Comparison of ENCODE assay signal across 29 cellular contexts in the genomic region with DNA sequence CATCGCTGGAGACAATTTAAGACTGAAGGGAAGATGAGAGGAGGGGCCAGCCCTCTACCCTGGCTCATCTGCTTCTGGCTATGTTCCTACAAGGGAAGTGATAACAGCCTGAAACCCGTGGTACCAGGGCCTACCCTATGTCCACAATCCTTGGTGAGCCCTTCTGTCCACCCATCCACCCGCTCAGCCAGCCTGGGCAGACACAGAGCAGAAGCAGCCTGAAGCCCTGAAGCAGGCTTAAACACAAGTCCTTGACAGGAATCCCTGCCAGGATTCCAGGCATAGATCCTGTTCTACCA. TPM values are rescaled to one million over a fixed set of nuclear protein-coding genes. Genes with fewer than 3 reads are reported as not detected.
DNase-seq lines count a peak whose midpoint lies in the region; ATAC-seq and TF ChIP-seq lines count a peak whose summit lies in the region.
"Had no signal": no experiment of that assay in that cellular context is flagged by ENCODE, and none has a peak within 500 bp of the region (broad histone marks: within the 10 kb centered on the region; RNA-seq: fewer than 3 reads in every experiment).

No MANE protein-coding gene starts in this region.

- no peaks in the 10 kb centered on the region for H3K4me1 ChIP-seq in naive thymus-derived CD4-positive, alpha-beta T cell (ENCODE audit: control insufficient read depth in 2 of 2, insufficient read depth in 2 of 2, low read length in 2 of 2)
- H3K4me1 ChIP-seq in gastroesophageal sphincter: no peaks in the 10 kb centered on the region
- H3K4me1 ChIP-seq in GM23338 (ENCODE audit: insufficient read depth): no peaks in the 10 kb centered on the region
- H3K4me1 ChIP-seq: gastrocnemius medialis, HAP-1 had no signal

- peaks cover 9 to 99% (median 19%) of the 10 kb centered on the region in 3 experiments for H3K36me3 ChIP-seq in naive thymus-derived CD4-positive, alpha-beta T cell (ENCODE audit: control insufficient read depth in 2 of 3, insufficient read depth in 3 of 3, low read length in 3 of 3)
- H3K36me3 ChIP-seq in gastroesophageal sphincter: peaks cover 0 to 100% of the 10 kb centered on the region in 2 donors
- peaks cover 19% of the 10 kb centered on the region; the same call in 1 of the 2 replicates for H3K36me3 ChIP-seq in GM23338 (ENCODE audit: insufficient read depth)
- H3K36me3 ChIP-seq: ovary had no signal

- CTCF ChIA-PET in activated CD8-positive, alpha-beta T cell treated with anti-CD3 and anti-CD28 coated beads for 36 hours (lab: Charles Lee): interaction anchor here (0.8 to 14.7 kb wide), 30 partner anchors 10 to 270 kb away, joined by 3 to 576 read pairs (median 4); a partner anchor contains a TSS
- CTCF ChIA-PET in naive thymus-derived CD4-positive, alpha-beta T cell (lab: Charles Lee): interaction anchor here (0.7 to 13.2 kb wide), 12 partner anchors 10 to 333 kb away, joined by 3 to 201 read pairs (median 4); no protein-coding TSS in a partner anchor

- H3K27me3 Mint-ChIP-seq in natural killer cell (ENCODE audit: low read depth in 2 of 2) (no peaks in the 10 kb centered on the region), glutamatergic neuron (ENCODE audit: unreplicated experiment) (peaks cover 7% of the 10 kb centered on the region), GM23338 (ENCODE audit: insufficient read depth, low read depth, poor library complexity) (peaks cover 15% of the 10 kb centered on the region)
- no peaks in the 10 kb centered on the region for H3K27me3 Mint-ChIP-seq in natural killer cell treated with Interleukin-12 subunit alpha and Interleukin-12 subunit beta and Interleukin-15 and Interleukin-18, amount 100 ng/mL, for 72 hours
- H3K27me3 Mint-ChIP-seq in activated CD8-positive, alpha-beta T cell treated with anti-CD3 and anti-CD28 coated beads for 36 hours: no peaks in the 10 kb centered on the region
- no peaks in the 10 kb centered on the region for H3K27me3 Mint-ChIP-seq in naive thymus-derived CD4-positive, alpha-beta T cell
- H3K27me3 Mint-ChIP-seq: activated CD4-positive, alpha-beta T cell treated with anti-CD3 and anti-CD28 coated beads for 36 hours; activated naive CD8-positive, alpha-beta T cell treated with anti-CD3 and anti-CD28 coated beads, Interleukin-2, amount 10 ng/mL, durations not matched to agents 7 days and 5 days; central memory CD8-positive, alpha-beta T cell; T-helper 17 cell; type B pancreatic cell had no signal

- H3K79me2 ChIP-seq in GM23338 (replicated peaks; ENCODE audit: insufficient read depth): 0 out of 2 replicates have a peak, but pooled peaks cover 5% of the 10 kb centered on the region

- H3K9me3 Mint-ChIP-seq in natural killer cell (no peaks in the 10 kb centered on the region), glutamatergic neuron (ENCODE audit: unreplicated experiment) (peaks cover 6% of the 10 kb centered on the region), GM23338 (no peaks in the 10 kb centered on the region)
- H3K9me3 Mint-ChIP-seq in natural killer cell treated with Interleukin-12 subunit alpha and Interleukin-12 subunit beta and Interleukin-15 and Interleukin-18, amount 100 ng/mL, for 72 hours: no peaks in the 10 kb centered on the region
- no peaks in the 10 kb centered on the region for H3K9me3 Mint-ChIP-seq in activated CD8-positive, alpha-beta T cell treated with anti-CD3 and anti-CD28 coated beads for 36 hours
- H3K9me3 Mint-ChIP-seq in naive thymus-derived CD4-positive, alpha-beta T cell: no peaks in the 10 kb centered on the region
- H3K9me3 Mint-ChIP-seq: activated naive CD8-positive, alpha-beta T cell treated with anti-CD3 and anti-CD28 coated beads, Interleukin-2, amount 10 ng/mL, durations not matched to agents 7 days and 5 days; central memory CD8-positive, alpha-beta T cell; nephron progenitor cell; type B pancreatic cell had no signal

- no peak for TF ChIP-seq EP300 in gastroesophageal sphincter (IDR thresholded peaks at IDR 0.05)

- intact Hi-C loops in natural killer cell (cut with micrococcal nuclease): loop anchor here (2.0 to 10.0 kb wide), 2 partner anchors 258 to 574 kb away; a partner anchor contains a TSS
- intact Hi-C loops in activated CD8-positive, alpha-beta T cell treated with anti-CD3 and anti-CD28 coated beads for 36 hours (cut with micrococcal nuclease): loop anchor here (5.0 kb wide), 1 partner anchor 259 kb away; no protein-coding TSS in a partner anchor
- intact Hi-C loops in naive thymus-derived CD4-positive, alpha-beta T cell (cut with micrococcal nuclease): no loop called here

- peak overlapping the region; percentile 27 to 46 for H3K27ac Mint-ChIP-seq in natural killer cell
- H3K27ac Mint-ChIP-seq in natural killer cell treated with Interleukin-12 subunit alpha and Interleukin-12 subunit beta and Interleukin-15 and Interleukin-18, amount 100 ng/mL, for 72 hours: no peak overlapping the region
- peak overlapping the region; percentile 60 for H3K27ac Mint-ChIP-seq in activated CD8-positive, alpha-beta T cell treated with anti-CD3 and anti-CD28 coated beads for 36 hours
- peak overlapping the region; percentile 63 for H3K27ac Mint-ChIP-seq in glutamatergic neuron (ENCODE audit: unreplicated experiment)
- peak overlapping the region in 4 of 9 donors; percentile 4 to 49 (median 26) for H3K27ac Mint-ChIP-seq in naive thymus-derived CD4-positive, alpha-beta T cell
- no peak overlapping the region for H3K27ac Mint-ChIP-seq in GM23338
- H3K27ac Mint-ChIP-seq: activated CD4-positive, alpha-beta T cell treated with anti-CD3 and anti-CD28 coated beads for 36 hours; activated naive CD8-positive, alpha-beta T cell treated with anti-CD3 and anti-CD28 coated beads, Interleukin-2, amount 10 ng/mL, durations not matched to agents 7 days and 5 days; nephron progenitor cell; T-helper 17 cell; type B pancreatic cell had no signal

- H2AFZ ChIP-seq in GM23338: no peak overlapping the region

- H3K9me2 ChIP-seq in GM23338 (ENCODE audit: insufficient read depth): no peaks in the 10 kb centered on the region

- no peak overlapping the region for H3K27ac ChIP-seq in naive thymus-derived CD4-positive, alpha-beta T cell (ENCODE audit: low read depth, low read length)
- H3K27ac ChIP-seq in gastroesophageal sphincter (no peak overlapping the region), GM23338 (ENCODE audit: low read depth) (no peak overlapping the region)
- H3K27ac ChIP-seq: gastrocnemius medialis, ovary had no signal

- no peaks in the 10 kb centered on the region for H3K27me3 ChIP-seq in naive thymus-derived CD4-positive, alpha-beta T cell (ENCODE audit: control insufficient read depth in 2 of 2, insufficient read depth in 2 of 2, low read length in 2 of 2)
- H3K27me3 ChIP-seq in gastroesophageal sphincter: no peaks in the 10 kb centered on the region
- no peaks in the 10 kb centered on the region for H3K27me3 ChIP-seq in GM23338 (ENCODE audit: insufficient read depth)
- H3K27me3 ChIP-seq: dorsolateral prefrontal cortex, gastrocnemius medialis, ovary had no signal

- H3K4me3 Mint-ChIP-seq in natural killer cell (no peak overlapping the region), glutamatergic neuron (ENCODE audit: unreplicated experiment) (no peak overlapping the region), GM23338 (no peak overlapping the region)
- H3K4me3 Mint-ChIP-seq in natural killer cell treated with Interleukin-12 subunit alpha and Interleukin-12 subunit beta and Interleukin-15 and Interleukin-18, amount 100 ng/mL, for 72 hours: no peak overlapping the region
- no peak overlapping the region for H3K4me3 Mint-ChIP-seq in activated CD8-positive, alpha-beta T cell treated with anti-CD3 and anti-CD28 coated beads for 36 hours
- no peak overlapping the region for H3K4me3 Mint-ChIP-seq in naive thymus-derived CD4-positive, alpha-beta T cell
- H3K4me3 Mint-ChIP-seq: activated CD4-positive, alpha-beta T cell treated with anti-CD3 and anti-CD28 coated beads for 36 hours; activated naive CD8-positive, alpha-beta T cell treated with anti-CD3 and anti-CD28 coated beads, Interleukin-2, amount 10 ng/mL, durations not matched to agents 7 days and 5 days; central memory CD8-positive, alpha-beta T cell; nephron progenitor cell; T-helper 17 cell; type B pancreatic cell had no signal

- H3K4me2 ChIP-seq in GM23338: no peak overlapping the region
- H3K4me2 ChIP-seq: smooth muscle cell had no signal

- TF ChIP-seq CTCF in natural killer cell (IDR thresholded peaks at IDR 0.05) (no peak), glutamatergic neuron (IDR thresholded peaks at IDR 0.05; ENCODE audit: partially characterized antibody, unreplicated experiment) (no peak), gastroesophageal sphincter (IDR thresholded peaks at IDR 0.05) (no peak), GM23338 (conservative IDR thresholded peaks at IDR 0.05; ENCODE audit: low read depth in 2 of 2) (no peak)
- TF ChIP-seq CTCF in activated CD8-positive, alpha-beta T cell treated with anti-CD3 and anti-CD28 coated beads for 36 hours (IDR thresholded peaks at IDR 0.05): no peak

- no peak for TF ChIP-seq POLR2A in gastroesophageal sphincter (IDR thresholded peaks at IDR 0.05)

- H3F3A ChIP-seq in GM23338 (replicated peaks; ENCODE audit: low read depth): 0 out of 2 replicates have a peak, but pooled peaks cover 7% of the 10 kb centered on the region

- H3K4me1 Mint-ChIP-seq in natural killer cell: peaks cover 3 to 10% of the 10 kb centered on the region in 2 donors
- peaks cover 4 to 17% of the 10 kb centered on the region in 2 donors for H3K4me1 Mint-ChIP-seq in natural killer cell treated with Interleukin-12 subunit alpha and Interleukin-12 subunit beta and Interleukin-15 and Interleukin-18, amount 100 ng/mL, for 72 hours (ENCODE audit: low read depth in 2 of 2)
- peaks cover 19% of the 10 kb centered on the region for H3K4me1 Mint-ChIP-seq in activated CD8-positive, alpha-beta T cell treated with anti-CD3 and anti-CD28 coated beads for 36 hours (ENCODE audit: low read depth)
- H3K4me1 Mint-ChIP-seq in glutamatergic neuron (ENCODE audit: low read depth, unreplicated experiment): peaks cover 10% of the 10 kb centered on the region
- peaks cover 0 to 14% (median 8%) of the 10 kb centered on the region in 7 donors for H3K4me1 Mint-ChIP-seq in naive thymus-derived CD4-positive, alpha-beta T cell
- no peaks in the 10 kb centered on the region for H3K4me1 Mint-ChIP-seq in GM23338
- H3K4me1 Mint-ChIP-seq: nephron progenitor cell had no signal

- no peak for ATAC-seq in natural killer cell
- ATAC-seq in natural killer cell treated with Interleukin-12 subunit alpha and Interleukin-12 subunit beta and Interleukin-15 and Interleukin-18, amount 100 ng/mL, for 72 hours: no peak
- no peak for ATAC-seq in activated CD8-positive, alpha-beta T cell treated with anti-CD3 and anti-CD28 coated beads for 36 hours
- ATAC-seq in naive thymus-derived CD4-positive, alpha-beta T cell: no peak
- no peak for ATAC-seq in gastroesophageal sphincter
- ATAC-seq in GM23338: no peak
- ATAC-seq: gastrocnemius medialis, left ventricle myocardium superior, Right ventricle myocardium inferior had no signal

- no peak for DNase-seq in natural killer cell
- DNase-seq in natural killer cell treated with Interleukin-12 subunit alpha and Interleukin-12 subunit beta and Interleukin-15 and Interleukin-18, amount 100 ng/mL, for 72 hours (ENCODE audit: low spot score): no peak
- no peak for DNase-seq in activated CD8-positive, alpha-beta T cell treated with anti-CD3 and anti-CD28 coated beads for 36 hours
- DNase-seq in glutamatergic neuron: no peak
- DNase-seq in naive thymus-derived CD4-positive, alpha-beta T cell: no peak
- no peak for DNase-seq in activated CD8-positive, alpha-beta memory T cell treated with anti-CD3 and anti-CD28 coated beads, Interleukin-2, amount 50 U/mL, for 4 hours
- no peak for DNase-seq in GM23338 (ENCODE audit: low spot score)
- DNase-seq: ACHN; activated CD4-positive, alpha-beta T cell treated with anti-CD3 and anti-CD28 coated beads for 36 hours; activated naive CD8-positive, alpha-beta T cell treated with anti-CD3 and anti-CD28 coated beads, Interleukin-2, amount 10 ng/mL, durations not matched to agents 7 days and 5 days; C1 segment of cervical spinal cord; DMS79; dorsolateral prefrontal cortex; gastrocnemius medialis; GDM1; KG1; NCI-H1417 treated with DMSO at 0.1 percent for 48 hours; NCI-H2081; nephron progenitor cell; stimulated activated CD4-positive, alpha-beta T cell treated with anti-CD3 and anti-CD28 coated beads, Interleukin-2, amount 100 ng/mL, for 24 hours; T-helper 17 cell had no signal

- 67% methylated on average over 1 of the region's 3 CpGs; no CpG with 5 or more reads in 1 of the 2 donors for WGBS in gastroesophageal sphincter (ENCODE audit: low coverage in 1 of 2), 2 donors

- no peak overlapping the region for H3K4me3 ChIP-seq in naive thymus-derived CD4-positive, alpha-beta T cell (ENCODE audit: low read length)
- H3K4me3 ChIP-seq in gastroesophageal sphincter (no peak overlapping the region), GM23338 (no peak overlapping the region)
- H3K4me3 ChIP-seq: dorsolateral prefrontal cortex, gastrocnemius medialis, HAP-1, ovary, smooth muscle cell had no signal

- no peaks in the 10 kb centered on the region for H3K36me3 Mint-ChIP-seq in natural killer cell
- H3K36me3 Mint-ChIP-seq in natural killer cell treated with Interleukin-12 subunit alpha and Interleukin-12 subunit beta and Interleukin-15 and Interleukin-18, amount 100 ng/mL, for 72 hours: peaks cover 3% of the 10 kb centered on the region
- H3K36me3 Mint-ChIP-seq in activated CD8-positive, alpha-beta T cell treated with anti-CD3 and anti-CD28 coated beads for 36 hours (ENCODE audit: low read depth): peaks cover 42% of the 10 kb centered on the region
- H3K36me3 Mint-ChIP-seq in glutamatergic neuron (ENCODE audit: unreplicated experiment): no peaks in the 10 kb centered on the region
- H3K36me3 Mint-ChIP-seq in naive thymus-derived CD4-positive, alpha-beta T cell: peaks cover 8 to 19% (median 10%) of the 10 kb centered on the region in 5 donors
- H3K36me3 Mint-ChIP-seq in GM23338 (ENCODE audit: low read depth): peaks cover 50% of the 10 kb centered on the region

- H3K9me3 ChIP-seq in naive thymus-derived CD4-positive, alpha-beta T cell (ENCODE audit: control insufficient read depth in 2 of 3, low read length in 3 of 3): no peaks in the 10 kb centered on the region
- no peaks in the 10 kb centered on the region for H3K9me3 ChIP-seq in gastroesophageal sphincter
- H3K9me3 ChIP-seq: gastrocnemius medialis, HAP-1, ovary had no signal

- peaks cover 7% of the 10 kb centered on the region for H4K20me1 ChIP-seq in GM23338 (replicated peaks; ENCODE audit: insufficient read depth)

- POLR2A ChIA-PET in activated CD8-positive, alpha-beta T cell treated with anti-CD3 and anti-CD28 coated beads for 36 hours (lab: Charles Lee): interaction anchor here (0.7 to 2.0 kb wide), 7 partner anchors 8 to 255 kb away, joined by 3 to 5 read pairs (median 3); a partner anchor contains a TSS
- POLR2A ChIA-PET in naive thymus-derived CD4-positive, alpha-beta T cell (lab: Charles Lee): interaction anchor here (0.6 to 3.1 kb wide), 5 partner anchors 15 to 307 kb away, joined by 3 to 14 read pairs (median 3); a partner anchor contains a TSS

RNA-seq across cellular contexts. Expression of a gene that starts 15.4 kb away (rescaled TPM):
- 100 to 1,000 TPM; 288 to 298 (median 293) TPM for total RNA-seq in natural killer cell
- total RNA-seq in natural killer cell treated with Interleukin-12 subunit alpha and Interleukin-12 subunit beta and Interleukin-15 and Interleukin-18, amount 100 ng/mL, for 72 hours: 100 to 1,000 TPM; 148 TPM
- total RNA-seq in activated CD8-positive, alpha-beta T cell treated with anti-CD3 and anti-CD28 coated beads for 36 hours: 100 to 1,000 TPM; 159 to 168 TPM
- total RNA-seq in glutamatergic neuron (ENCODE audit: unreplicated experiment): 99.7 TPM
- 100 to 1,000 TPM; 131 to 273 (median 177) TPM for total RNA-seq in naive thymus-derived CD4-positive, alpha-beta T cell
- 100 to 1,000 TPM in 1 of 2 donors, 10 to 100 TPM in 1; 57.8 to 104 TPM for polyA plus RNA-seq in naive thymus-derived CD4-positive, alpha-beta T cell
- total RNA-seq in gastroesophageal sphincter: 100 to 1,000 TPM in 1 of 4 donors, 10 to 100 TPM in 3; 62.8 to 108 (median 82.5) TPM
- 59.1 and 67.7 TPM in 2 replicates for total RNA-seq in GM23338 (2014; rRNA removed; shearing (Covaris generic))
- polyA plus RNA-seq in GM23338 (2016; fragmentation: Nextera tagmentation; extraction: Ambion mirVana): 38.1 and 40.7 TPM in 2 replicates

Comparison
In these comparisons a context has a peak if more than half of its experiments do, and no peak if none do; other contexts are left out.
1. H3K27ac Mint-ChIP-seq: peak in natural killer cell (2 of 2), activated CD8-positive, alpha-beta T cell treated with anti-CD3 and anti-CD28 coated beads for 36 hours (single experiment) and glutamatergic neuron (single experiment); none in natural killer cell treated with Interleukin-12 subunit alpha and Interleukin-12 subunit beta and Interleukin-15 and Interleukin-18, amount 100 ng/mL, for 72 hours (0 of 2) and GM23338 (single experiment).
2. intact Hi-C loops: an anchor here in natural killer cell (2.0 to 10.0 kb wide) and activated CD8-positive, alpha-beta T cell treated with anti-CD3 and anti-CD28 coated beads for 36 hours (5.0 kb wide); none called in naive thymus-derived CD4-positive, alpha-beta T cell.